ENCODE assay signal across 8 cellular contexts in the genomic region with DNA sequence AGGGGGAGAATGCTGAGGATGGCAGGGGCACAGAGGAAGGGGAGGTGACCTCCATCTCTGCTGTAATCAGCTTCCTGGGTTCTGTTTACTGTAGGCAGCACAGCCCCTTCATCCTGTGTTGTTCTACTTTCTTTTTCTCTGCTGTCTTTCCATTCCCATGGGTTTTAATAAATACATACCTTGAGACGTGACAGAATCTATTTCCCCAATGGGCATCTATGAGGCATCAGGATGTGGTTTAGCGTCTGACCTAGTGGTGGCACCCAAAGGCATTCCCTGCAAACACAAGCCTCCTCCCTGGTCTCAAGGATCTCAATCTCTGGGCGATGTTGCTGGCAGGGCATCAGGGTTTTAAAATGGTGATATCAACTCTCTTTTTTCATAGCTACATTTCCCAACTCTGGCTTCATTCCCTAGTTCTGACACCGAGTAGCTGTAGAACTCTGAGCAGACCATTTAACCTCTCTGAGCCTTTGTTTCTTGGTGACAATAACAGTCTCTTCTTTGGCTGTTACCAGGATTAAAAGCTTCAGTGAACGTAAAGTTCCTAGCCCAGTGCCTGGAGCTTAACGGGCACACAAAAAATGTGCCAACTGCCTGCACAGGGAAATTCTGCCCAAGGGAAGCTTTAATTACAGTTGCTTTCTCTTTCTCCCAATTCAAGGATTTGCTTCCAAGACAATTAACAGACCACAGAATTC.
DNase-seq lines count a peak whose midpoint lies in the region; ATAC-seq and TF ChIP-seq lines count a peak whose summit lies in the region.

No MANE protein-coding gene starts in this region.

- no peak for ATAC-seq in heart left ventricle

- WGBS in heart left ventricle, 4 donors: 33 to 45% (median 40%) methylated on average over 6 of the region's 6 CpGs

- intact Hi-C loops in dorsolateral prefrontal cortex (cut with DNase I): loop anchor here in 1 of 2 donors (10.0 kb wide), 1 partner anchor 181 kb away; a partner anchor contains a TSS
- intact Hi-C loops in heart left ventricle (cut with DNase I): no loop called here

- H3K9me3 ChIP-seq in heart left ventricle: no peaks in the 10 kb centered on the region

- peaks cover 0 to 34% (median 7%) of the 10 kb centered on the region in 12 donors for H3K4me1 ChIP-seq in heart left ventricle

- H3K36me3 ChIP-seq in heart left ventricle: no peaks in the 10 kb centered on the region

- H3K27ac ChIP-seq in dorsolateral prefrontal cortex: peak overlapping the region in 5 of 59 donors; percentile 11 to 54 (median 29)
- H3K27ac ChIP-seq in heart left ventricle: no peak overlapping the region

- H3K4me3 ChIP-seq in dorsolateral prefrontal cortex (peak overlapping the region in 56 of 59 donors; percentile 8 to 58 (median 37)), heart left ventricle (peak overlapping the region in 3 of 12 donors; percentile 9 to 26 (median 16))

- TF ChIP-seq POLR2A in heart left ventricle (IDR thresholded peaks at IDR 0.05): no peak

- H3K27me3 ChIP-seq in dorsolateral prefrontal cortex (no peaks in the 10 kb centered on the region), heart left ventricle (no peaks in the 10 kb centered on the region)

- TF ChIP-seq CTCF in dorsolateral prefrontal cortex (IDR thresholded peaks at IDR 0.05 in 54 of 56, conservative IDR thresholded peaks at IDR 0.05 in 2 of 56; ENCODE audit: low read depth in 1 of 56, partially characterized antibody in 56 of 56) (peak in 7 of 56 donors; percentile 5 to 27 (median 17)), heart left ventricle (IDR thresholded peaks at IDR 0.05) (no peak)

- peak; percentile 30 for DNase-seq in NCI-H2107 treated with DMSO at 0.1 percent for 48 hours (lab: John Stamatoyannopoulos, UW; ENCODE audit: unreplicated experiment)
- DNase-seq in NCI-H2107 (lab: John Stamatoyannopoulos, UW): no peak
- peak; percentile 41 for DNase-seq in NCI-H69 (lab: John Stamatoyannopoulos, UW)
- peak in 1 of 10 donors; percentile 25 for DNase-seq in dorsolateral prefrontal cortex
- DNase-seq in renal cortical epithelial cell (ENCODE audit: low read depth): peak; percentile 87
- DNase-seq in epidermal melanocyte (ENCODE audit: insufficient read length, low spot score): no peak
- DNase-seq in cerebellar nuclear complex (lab: John Stamatoyannopoulos, UW): no peak
- no peak for DNase-seq in heart left ventricle

Comparison
In these comparisons a context has a peak if more than half of its experiments do, and no peak if none do; other contexts are left out.
1. DNase-seq: peak in NCI-H2107 treated with DMSO at 0.1 percent for 48 hours (single experiment), NCI-H69 (single experiment) and renal cortical epithelial cell (single experiment); none in NCI-H2107 (single experiment), epidermal melanocyte (single experiment), cerebellar nuclear complex (0 of 2) and heart left ventricle (0 of 5).